In the genomic region with DNA sequence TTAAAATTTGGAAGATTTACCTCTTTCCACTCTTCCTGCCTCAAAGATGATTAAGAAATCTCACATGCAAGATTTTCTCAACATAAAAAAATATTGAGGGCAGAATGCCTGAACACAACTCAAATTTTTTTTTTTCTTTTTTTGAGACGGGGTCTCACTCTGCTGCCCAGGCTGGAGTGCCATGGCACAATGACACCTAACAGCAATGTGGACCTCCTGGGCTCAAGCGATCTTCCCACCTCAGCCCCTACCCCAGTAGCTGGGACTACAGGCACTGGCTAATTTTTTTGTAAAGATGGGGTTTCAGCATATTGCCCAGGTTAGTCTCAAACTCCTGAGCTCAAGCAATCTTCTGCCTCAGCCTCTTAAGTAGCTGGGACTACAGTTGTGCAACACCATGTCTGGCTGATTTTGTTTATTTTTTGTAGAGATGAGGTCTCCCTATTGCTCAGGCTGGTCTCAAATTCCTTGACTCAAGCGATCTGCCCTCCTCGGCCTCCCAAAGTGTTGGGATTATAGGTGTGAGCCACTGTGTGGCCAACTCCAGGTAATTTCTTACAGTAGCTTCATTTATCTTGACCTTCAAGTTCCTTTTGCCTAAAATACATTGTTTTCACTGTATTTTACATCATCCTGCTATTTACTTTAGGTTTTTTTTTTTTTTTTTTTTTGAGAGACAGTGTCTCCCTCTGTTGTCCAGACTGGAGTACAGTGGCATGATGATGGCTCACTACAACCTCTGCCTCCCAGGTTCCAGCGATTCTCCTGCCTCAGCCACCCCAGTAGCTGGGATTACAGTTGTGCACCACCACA, we compare ENCODE assay signal across 10 cellular contexts. TPM values are rescaled to one million over a fixed set of nuclear protein-coding genes. Genes with fewer than 3 reads are reported as not detected.
DNase-seq lines count a peak whose midpoint lies in the region.
"Had no signal": no experiment of that assay in that cellular context is flagged by ENCODE, and none has a peak within 500 bp of the region (broad histone marks: within the 10 kb centered on the region; RNA-seq: fewer than 3 reads in every experiment).

No MANE protein-coding gene starts in this region.

- H3K4me1 Mint-ChIP-seq in activated naive CD8-positive, alpha-beta T cell (ENCODE audit: low read depth) = peaks cover 48% of the 10 kb centered on the region
- H3K4me1 Mint-ChIP-seq in activated naive CD8-positive, alpha-beta T cell treated with anti-CD3 and anti-CD28 coated beads for 36 hours = peaks cover 44% of the 10 kb centered on the region

- DNase-seq in activated naive CD8-positive, alpha-beta T cell treated with anti-CD3 and anti-CD28 coated beads for 36 hours = no peak
- DNase-seq in SK-N-MC (ENCODE audit: low read depth, low spot score) (no peak), fibroblast of gingiva (ENCODE audit: low read depth) (peak; percentile 85), stromal cell of bone marrow (ENCODE audit: low read depth) (peak; percentile 16), NOMO-1 treated with dmso at 0.1 percent for 144 hours (lab: John Stamatoyannopoulos, UW; ENCODE audit: unreplicated experiment) (no peak), NK-92 (lab: John Stamatoyannopoulos, UW; ENCODE audit: unreplicated experiment) (no peak), hippocampal formation (lab: John Stamatoyannopoulos, UW) (no peak)

- H3K36me3 ChIP-seq in SK-N-MC (ENCODE audit: insufficient read depth, low read length) = peaks cover 60% of the 10 kb centered on the region

- H3K27ac ChIP-seq in SK-N-MC = peak overlapping the region; percentile 2; the same call in 1 of the 2 replicates

- H3K4me3 Mint-ChIP-seq in activated naive CD8-positive, alpha-beta T cell = no peak overlapping the region
- H3K4me3 Mint-ChIP-seq in activated naive CD8-positive, alpha-beta T cell treated with anti-CD3 and anti-CD28 coated beads for 36 hours = no peak overlapping the region
- H3K4me3 Mint-ChIP-seq: B cell; dendritic cell treated with granulocyte-macrophage colony-stimulating factor and Interleukin-4, amounts not matched to agents 40 ng/mL and 50 ng/mL, for 4 days had no signal

- no peak overlapping the region for H3K9ac ChIP-seq in SK-N-MC (ENCODE audit: insufficient read length)

- no peaks in the 10 kb centered on the region for H3K27me3 Mint-ChIP-seq in activated naive CD8-positive, alpha-beta T cell
- H3K27me3 Mint-ChIP-seq in activated naive CD8-positive, alpha-beta T cell treated with anti-CD3 and anti-CD28 coated beads for 36 hours = no peaks in the 10 kb centered on the region
- H3K27me3 Mint-ChIP-seq: B cell; dendritic cell treated with granulocyte-macrophage colony-stimulating factor and Interleukin-4, amounts not matched to agents 40 ng/mL and 50 ng/mL, for 4 days had no signal

- no peak overlapping the region for H3K4me3 ChIP-seq in SK-N-MC

- H3K9me3 Mint-ChIP-seq in activated naive CD8-positive, alpha-beta T cell (ENCODE audit: low read depth) = no peaks in the 10 kb centered on the region
- no peaks in the 10 kb centered on the region for H3K9me3 Mint-ChIP-seq in activated naive CD8-positive, alpha-beta T cell treated with anti-CD3 and anti-CD28 coated beads for 36 hours
- H3K9me3 Mint-ChIP-seq: dendritic cell treated with granulocyte-macrophage colony-stimulating factor and Interleukin-4, amounts not matched to agents 40 ng/mL and 50 ng/mL, for 4 days had no signal

- H3K36me3 Mint-ChIP-seq in activated naive CD8-positive, alpha-beta T cell = peaks cover 8% of the 10 kb centered on the region
- H3K36me3 Mint-ChIP-seq in activated naive CD8-positive, alpha-beta T cell treated with anti-CD3 and anti-CD28 coated beads for 36 hours = peaks cover 26% of the 10 kb centered on the region

- no peaks in the 10 kb centered on the region for H3K9me3 ChIP-seq in SK-N-MC (ENCODE audit: low read depth, low read length)

- H3K27ac Mint-ChIP-seq in activated naive CD8-positive, alpha-beta T cell = peak overlapping the region; percentile 61
- H3K27ac Mint-ChIP-seq in activated naive CD8-positive, alpha-beta T cell treated with anti-CD3 and anti-CD28 coated beads for 36 hours = no peak overlapping the region
- H3K27ac Mint-ChIP-seq: B cell; dendritic cell treated with granulocyte-macrophage colony-stimulating factor and Interleukin-4, amounts not matched to agents 40 ng/mL and 50 ng/mL, for 4 days had no signal

RNA-seq across cellular contexts. Expression of gene NUCKS1, which starts 10.4 kb away (rescaled TPM):
- 100 to 1,000 TPM; 174 TPM for total RNA-seq in activated naive CD8-positive, alpha-beta T cell treated with anti-CD3 and anti-CD28 coated beads for 36 hours

RNA-seq across cellular contexts. Expression of gene RAB29, which starts 35.7 kb away (rescaled TPM):
- total RNA-seq in activated naive CD8-positive, alpha-beta T cell treated with anti-CD3 and anti-CD28 coated beads for 36 hours = 10 to 100 TPM; 31.0 to 31.7 TPM

RNA-seq across cellular contexts. Expression of gene SLC45A3, which starts 59.2 kb away (rescaled TPM):
- under 1 TPM; 0.44 to 0.45 TPM for total RNA-seq in activated naive CD8-positive, alpha-beta T cell treated with anti-CD3 and anti-CD28 coated beads for 36 hours

Comparison
In these comparisons a context has a peak if more than half of its experiments do, and no peak if none do; other contexts are left out.
1. DNase-seq: peak in fibroblast of gingiva (single experiment) and stromal cell of bone marrow (single experiment); none in activated naive CD8-positive, alpha-beta T cell treated with anti-CD3 and anti-CD28 coated beads for 36 hours (single experiment), SK-N-MC (single experiment), NOMO-1 treated with dmso at 0.1 percent for 144 hours (single experiment), NK-92 (single experiment) and hippocampal formation (0 of 2).